In genomic region chr2:47221039-47221438, GRCh38 we compare ENCODE assay signal across 19 cellular contexts. TPM values are rescaled to one million over a fixed set of nuclear protein-coding genes. Genes with fewer than 3 reads are reported as not detected.
DNase-seq lines count a peak whose midpoint lies in the region; ATAC-seq and TF ChIP-seq lines count a peak whose summit lies in the region.
"Had no signal": no experiment of that assay in that cellular context is flagged by ENCODE, and none has a peak within 500 bp of the region (broad histone marks: within the 10 kb centered on the region; RNA-seq: fewer than 3 reads in every experiment).

No MANE protein-coding gene starts in this region.

- no peak overlapping the region for H3K4me2 ChIP-seq in SK-N-SH

- H3K9ac ChIP-seq in SK-N-SH, result no peak overlapping the region

- H4K20me1 ChIP-seq in SK-N-SH (ENCODE audit: insufficient read depth), result no peaks in the 10 kb centered on the region

- peaks cover 9% of the 10 kb centered on the region for H3F3A ChIP-seq in SK-N-SH (replicated peaks; ENCODE audit: insufficient read depth)

- WGBS in SK-N-SH (ENCODE audit: low lambda C conversion rate), result 92% methylated on average over 6 of the region's 6 CpGs

- no peaks in the 10 kb centered on the region for H3K27me3 ChIP-seq in SK-N-SH (ENCODE audit: insufficient read depth)

- CTCF ChIA-PET in SK-N-SH (lab: Yijun Ruan, JAX) (interaction anchor here (1.2 to 1.4 kb wide), 2 partner anchors 10 to 52 kb away, joined by 3 to 4 read pairs; no protein-coding TSS in a partner anchor), RWPE1 (lab: Yijun Ruan, JAX) (no interaction called here)

- H3K36me3 ChIP-seq in SK-N-SH (replicated peaks in 1 of 2; ENCODE audit: control insufficient read depth in 1 of 2, insufficient read depth in 2 of 2, low read length in 1 of 2), result no peaks in the 10 kb centered on the region
- H3K36me3 ChIP-seq: lower lobe of right lung, thoracic aorta had no signal

- no peak for TF ChIP-seq RAD21 in SK-N-SH (IDR thresholded peaks at IDR 0.05; ENCODE audit: low read length)

- H3K9me2 ChIP-seq in SK-N-SH, result no peaks in the 10 kb centered on the region

- no peaks in the 10 kb centered on the region for H3K9me3 ChIP-seq in SK-N-SH
- H3K9me3 ChIP-seq: lower lobe of right lung, thoracic aorta had no signal

- POLR2A ChIA-PET in SK-N-SH (lab: Yijun Ruan, JAX) (no interaction called here), RWPE1 (lab: Yijun Ruan, JAX; ENCODE audit: low non-redundant PET) (no interaction called here)

- H3K4me1 ChIP-seq in SK-N-SH (ENCODE audit: control insufficient read depth in 1 of 2, insufficient read depth in 2 of 2, low read depth in 1 of 2, low read length in 1 of 2), result peaks cover 18% of the 10 kb centered on the region in 2 experiments

- no peak overlapping the region for H3K27ac ChIP-seq in SK-N-SH (ENCODE audit: low read depth in 2 of 2, low read length in 1 of 2)
- no peak overlapping the region for H3K27ac ChIP-seq in RWPE1
- H3K27ac ChIP-seq: lower lobe of right lung, thoracic aorta had no signal

- TF ChIP-seq CTCF in SK-N-SH (IDR thresholded peaks at IDR 0.05) (no peak), foreskin fibroblast (IDR thresholded peaks at IDR 0.05; ENCODE audit: low read depth, low read length) (no peak), RWPE1 (conservative IDR thresholded peaks at IDR 0.05; ENCODE audit: low read depth) (no peak)

- H2AFZ ChIP-seq in SK-N-SH (ENCODE audit: low read depth), result no peak overlapping the region

- H3K4me3 ChIP-seq in SK-N-SH (ENCODE audit: low read depth in 2 of 2, low read length in 1 of 2), result no peak overlapping the region
- H3K4me3 ChIP-seq in foreskin fibroblast (ENCODE audit: low read depth in 1 of 2, low read length in 2 of 2), result no peak overlapping the region
- H3K4me3 ChIP-seq: lower lobe of right lung, thoracic aorta had no signal

- ATAC-seq in SK-N-SH treated with all-trans-retinoic acid at 6 μM for 48 hours (no peak), GM21619 (IDR thresholded peaks at IDR 0.05; ENCODE audit: unreplicated experiment) (no peak), GM19035 (IDR thresholded peaks at IDR 0.05; ENCODE audit: unreplicated experiment) (no peak)
- ATAC-seq: lower lobe of right lung; naive thymus-derived CD8-positive, alpha-beta T cell; right cardiac atrium had no signal

- H3K79me2 ChIP-seq in SK-N-SH (ENCODE audit: insufficient read depth), result no peaks in the 10 kb centered on the region

- no peak for TF ChIP-seq EP300 in SK-N-SH (IDR thresholded peaks at IDR 0.05; ENCODE audit: borderline replicate concordance in 1 of 2, low read depth in 1 of 2, low read length in 1 of 2)

- DNase-seq in SK-N-SH (no peak), RPMI7951 (ENCODE audit: low read depth) (peak; percentile 93), foreskin fibroblast (peak; percentile 36 to 49), NCI-H345 treated with DMSO at 0.1 percent for 48 hours (lab: John Stamatoyannopoulos, UW; ENCODE audit: unreplicated experiment) (no peak), RWPE1 (ENCODE audit: low spot score) (no peak)
- DNase-seq: activated CD4-positive, alpha-beta T cell treated with anti-CD3 and anti-CD28 coated beads for 48 hours; activated T-cell treated with anti-CD3 and anti-CD28 coated beads for 4 hours; CD8-positive, alpha-beta memory T cell; lower lobe of right lung; naive thymus-derived CD8-positive, alpha-beta T cell; NCI-H1417 treated with DMSO at 0.1 percent for 48 hours; NCI-H2227 treated with DMSO at 0.1 percent for 48 hours; right cardiac atrium; stimulated activated CD4-positive, alpha-beta T cell treated with anti-CD3 and anti-CD28 coated beads, Interleukin-2, amount 100 ng/mL, for 48 hours; T1000 had no signal

TF ChIP-seq in SK-N-SH, 30 proteins besides CTCF, POLR2A, EP300 and RAD21:
- TF ChIP-seq NFIC (IDR thresholded peaks at IDR 0.05; ENCODE audit: borderline replicate concordance), result no peak
- peak; percentile 26; the same call in 1 of the 2 replicates for TF ChIP-seq PBX3 (IDR thresholded peaks at IDR 0.05)
TF ChIP-seq in SK-N-SH: peak in this region for 1.

TF ChIP-seq in SK-N-SH treated with all-trans-retinoic acid at 6 μM for 48 hours, 23 proteins besides CTCF, POLR2A, EP300 and RAD21:
- TF ChIP-seq ZNF8 (CRISPR knock-in tag; IDR thresholded peaks at IDR 0.05), result no peak
- no peak for TF ChIP-seq CSRNP3 (CRISPR knock-in tag; IDR thresholded peaks at IDR 0.05)
- no peak for TF ChIP-seq TSHZ2 (CRISPR knock-in tag; IDR thresholded peaks at IDR 0.05)
- no peak for TF ChIP-seq ZFP30 (CRISPR knock-in tag; IDR thresholded peaks at IDR 0.05)
- no peak for TF ChIP-seq POU6F1 (CRISPR knock-in tag; IDR thresholded peaks at IDR 0.05; ENCODE audit: borderline replicate concordance, low read depth)
- TF ChIP-seq TCF4 (CRISPR knock-in tag; IDR thresholded peaks at IDR 0.05; ENCODE audit: borderline replicate concordance), result no peak
- no peak for TF ChIP-seq ZFP3 (CRISPR knock-in tag; IDR thresholded peaks at IDR 0.05)
- no peak for TF ChIP-seq ISL1 (CRISPR knock-in tag; IDR thresholded peaks at IDR 0.05)

RNA-seq across cellular contexts. Expression of gene CALM2, which starts 44.7 kb away (rescaled TPM):
- polyA plus RNA-seq in SK-N-SH (2012; rRNA removed), result 401 and 491 TPM in 2 replicates
- polyA plus RNA-seq in SK-N-SH (2012; cell fraction: cytosol; rRNA removed), result 795 and 1,236 TPM in 2 replicates
- polyA plus RNA-seq in SK-N-SH (2012; cell fraction: nucleus; rRNA removed), result 77.3 and 188 TPM in 2 replicates
- total RNA-seq in RPMI7951 (2014; rRNA removed; shearing (Covaris generic)), result 2,635 and 2,984 TPM in 2 replicates

Comparison
In these comparisons a context has a peak if more than half of its experiments do, and no peak if none do; other contexts are left out.
1. DNase-seq: peak in RPMI7951 (single experiment) and foreskin fibroblast (2 of 2); none in SK-N-SH (single experiment), NCI-H345 treated with DMSO at 0.1 percent for 48 hours (single experiment) and RWPE1 (single experiment).